Comparison of ENCODE assay signal across 8 cellular contexts in the genomic region with DNA sequence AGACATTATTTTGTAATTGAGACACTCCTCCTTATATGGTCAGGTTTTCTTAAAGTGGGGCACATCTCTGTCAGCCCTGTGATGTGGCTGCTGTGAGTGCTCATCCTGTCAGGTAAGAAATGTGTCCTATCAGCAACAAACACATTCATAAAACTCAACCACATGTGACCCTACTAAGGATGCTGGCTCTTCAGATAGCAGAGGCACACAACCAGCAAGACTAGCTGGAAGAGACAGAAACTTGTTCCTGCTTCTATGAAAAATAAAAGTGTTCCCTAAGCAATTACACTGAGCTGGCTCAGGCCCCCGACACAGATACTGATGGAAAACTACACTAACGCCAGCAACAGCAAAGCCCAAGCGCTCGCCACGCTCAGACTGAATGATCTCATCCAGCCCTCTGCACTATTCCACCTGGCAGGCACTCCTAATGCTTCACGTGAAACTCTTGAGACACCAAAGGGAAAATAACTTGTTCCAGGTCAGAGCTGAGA. TPM values are rescaled to one million over a fixed set of nuclear protein-coding genes. Genes with fewer than 3 reads are reported as not detected.
A peak's percentile ranks its signal among the peaks of the same experiment; 100 is the strongest.
DNase-seq lines count a peak whose midpoint lies in the region; TF ChIP-seq lines count a peak whose summit lies in the region.

No MANE protein-coding gene starts in this region.

- no peak for TF ChIP-seq CTCF in neural crest cell (conservative IDR thresholded peaks at IDR 0.05)

- DNase-seq in DMS53 treated with DMSO at 0.1 percent for 48 hours (lab: John Stamatoyannopoulos, UW; ENCODE audit: unreplicated experiment) (peak; percentile 26), cerebellum (ENCODE audit: low spot score) (peak; percentile 68), neural crest cell (ENCODE audit: low read depth, low spot score) (no peak), mesenteric fat pad (ENCODE audit: low spot score) (no peak), GM19240 (ENCODE audit: insufficient read length, low spot score) (no peak), HCEC 1CT (no peak), AG08396 (ENCODE audit: low spot score) (no peak)
- no peak for DNase-seq in T-helper 2 cell treated with Interferon-gamma antibody and Interleukin-4, amounts not matched to agents 5 μg/mL and 100 μg/mL, for 36 hours (ENCODE audit: low spot score)

- H3K9me3 Mint-ChIP-seq in T-helper 2 cell treated with Interferon-gamma antibody and Interleukin-4, amounts not matched to agents 5 μg/mL and 100 μg/mL, for 36 hours, result no peaks in the 10 kb centered on the region
- no peaks in the 10 kb centered on the region for H3K9me3 Mint-ChIP-seq in neural crest cell

- peaks cover 24% of the 10 kb centered on the region for H3K36me3 Mint-ChIP-seq in T-helper 2 cell treated with Interferon-gamma antibody and Interleukin-4, amounts not matched to agents 5 μg/mL and 100 μg/mL, for 36 hours (ENCODE audit: low read depth)
- H3K36me3 Mint-ChIP-seq in neural crest cell (ENCODE audit: low read depth), result peaks cover 2% of the 10 kb centered on the region

- peak overlapping the region; percentile 31 for H3K4me3 Mint-ChIP-seq in T-helper 2 cell treated with Interferon-gamma antibody and Interleukin-4, amounts not matched to agents 5 μg/mL and 100 μg/mL, for 36 hours
- H3K4me3 Mint-ChIP-seq in neural crest cell, result no peak overlapping the region

- H3K4me1 Mint-ChIP-seq in T-helper 2 cell treated with Interferon-gamma antibody and Interleukin-4, amounts not matched to agents 5 μg/mL and 100 μg/mL, for 36 hours (ENCODE audit: low read depth), result peaks cover 59% of the 10 kb centered on the region
- H3K4me1 Mint-ChIP-seq in neural crest cell, result no peaks in the 10 kb centered on the region

- H3K27me3 Mint-ChIP-seq in T-helper 2 cell treated with Interferon-gamma antibody and Interleukin-4, amounts not matched to agents 5 μg/mL and 100 μg/mL, for 36 hours (ENCODE audit: low read depth), result no peaks in the 10 kb centered on the region
- no peaks in the 10 kb centered on the region for H3K27me3 Mint-ChIP-seq in neural crest cell (ENCODE audit: low read depth)

- peak overlapping the region; percentile 81 for H3K27ac Mint-ChIP-seq in T-helper 2 cell treated with Interferon-gamma antibody and Interleukin-4, amounts not matched to agents 5 μg/mL and 100 μg/mL, for 36 hours
- H3K27ac Mint-ChIP-seq in neural crest cell (ENCODE audit: unreplicated experiment), result peak overlapping the region; percentile 94

RNA-seq across cellular contexts. Expression of a gene that starts 49.8 kb away (rescaled TPM):
- 2.5 TPM for total RNA-seq in cerebellum
- 3.5 and 3.7 TPM in 2 replicates for total RNA-seq in neural crest cell
- 0.26 TPM for total RNA-seq in mesenteric fat pad

Comparison
In these comparisons a context has a peak if more than half of its experiments do, and no peak if none do; other contexts are left out.
1. DNase-seq: peak in DMS53 treated with DMSO at 0.1 percent for 48 hours (single experiment) and cerebellum (single experiment); none in T-helper 2 cell treated with Interferon-gamma antibody and Interleukin-4, amounts not matched to agents 5 μg/mL and 100 μg/mL, for 36 hours (single experiment), neural crest cell (single experiment), mesenteric fat pad (single experiment), GM19240 (single experiment), HCEC 1CT (single experiment) and AG08396 (single experiment).